ENCODE assay signal across 1 cellular context in the genomic region with DNA sequence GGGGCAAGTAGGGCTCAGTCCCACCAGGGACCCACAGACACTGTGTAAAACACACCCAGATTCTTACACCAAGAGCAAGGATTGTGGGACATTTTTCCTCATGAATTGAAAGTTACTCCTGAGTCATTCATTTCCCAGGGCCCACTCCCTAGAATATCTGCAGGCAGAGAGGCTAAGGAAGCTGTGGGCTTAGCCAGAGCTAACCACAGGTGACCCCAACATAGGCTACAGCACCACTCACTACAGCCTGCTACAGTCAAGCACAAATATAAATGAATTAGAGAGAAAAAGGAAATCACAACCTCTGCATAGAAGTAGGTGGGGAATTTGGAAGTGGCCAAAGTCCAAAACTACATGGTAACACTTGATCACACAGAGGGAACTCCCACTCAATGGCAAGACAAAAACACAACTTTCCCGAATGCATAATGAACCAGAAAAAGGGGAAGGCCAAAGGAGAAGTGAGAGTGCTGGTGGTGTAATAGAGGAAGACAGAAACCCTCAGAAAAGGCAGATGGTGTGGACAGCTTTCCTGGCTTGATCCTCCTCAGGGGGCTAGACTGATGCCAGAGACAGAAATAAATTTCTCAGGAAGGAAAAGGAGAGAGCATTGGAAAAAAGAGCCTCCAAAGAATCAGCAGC.
TF ChIP-seq lines count a peak whose summit lies in the region.

No MANE protein-coding gene starts in this region.

TF ChIP-seq in GM12878, 131 proteins besides CTCF, POLR2A, EP300 and RAD21:
- TF ChIP-seq RAD51 (IDR thresholded peaks at IDR 0.05) = no peak
- TF ChIP-seq, protein P1, sequence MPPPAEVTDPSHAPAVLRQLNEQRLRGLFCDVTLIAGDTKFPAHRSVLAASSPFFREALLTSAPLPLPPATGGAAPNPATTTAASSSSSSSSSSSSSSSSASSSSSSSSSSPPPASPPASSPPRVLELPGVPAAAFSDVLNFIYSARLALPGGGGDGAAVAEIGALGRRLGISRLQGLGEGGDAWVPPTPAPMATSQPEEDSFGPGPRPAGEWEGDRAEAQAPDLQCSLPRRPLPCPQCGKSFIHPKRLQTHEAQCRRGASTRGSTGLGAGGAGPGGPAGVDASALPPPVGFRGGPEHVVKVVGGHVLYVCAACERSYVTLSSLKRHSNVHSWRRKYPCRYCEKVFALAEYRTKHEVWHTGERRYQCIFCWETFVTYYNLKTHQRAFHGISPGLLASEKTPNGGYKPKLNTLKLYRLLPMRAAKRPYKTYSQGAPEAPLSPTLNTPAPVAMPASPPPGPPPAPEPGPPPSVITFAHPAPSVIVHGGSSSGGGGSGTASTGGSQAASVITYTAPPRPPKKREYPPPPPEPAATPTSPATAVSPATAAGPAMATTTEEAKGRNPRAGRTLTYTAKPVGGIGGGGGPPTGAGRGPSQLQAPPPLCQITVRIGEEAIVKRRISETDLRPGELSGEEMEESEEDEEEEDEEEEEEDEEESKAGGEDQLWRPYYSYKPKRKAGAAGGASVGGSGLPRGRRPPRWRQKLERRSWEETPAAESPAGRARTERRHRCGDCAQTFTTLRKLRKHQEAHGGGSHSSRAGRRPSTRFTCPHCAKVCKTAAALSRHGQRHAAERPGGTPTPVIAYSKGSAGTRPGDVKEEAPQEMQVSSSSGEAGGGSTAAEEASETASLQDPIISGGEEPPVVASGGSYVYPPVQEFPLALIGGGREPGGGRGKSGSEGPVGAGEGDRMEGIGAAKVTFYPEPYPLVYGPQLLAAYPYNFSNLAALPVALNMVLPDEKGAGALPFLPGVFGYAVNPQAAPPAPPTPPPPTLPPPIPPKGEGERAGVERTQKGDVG (CRISPR knock-in tag; IDR thresholded peaks at IDR 0.05) = no peak
- TF ChIP-seq ZNF207 (IDR thresholded peaks at IDR 0.05; ENCODE audit: borderline replicate concordance) = no peak
- no peak for TF ChIP-seq CREM (IDR thresholded peaks at IDR 0.05; ENCODE audit: low read depth)
- TF ChIP-seq TARDBP (IDR thresholded peaks at IDR 0.05; ENCODE audit: borderline replicate concordance) = no peak
- TF ChIP-seq POU2F2 (IDR thresholded peaks at IDR 0.05; ENCODE audit: borderline replicate concordance, low read depth, low read length) = no peak
